In genomic region chr3:52087728-52088127, GRCh38 we compare ENCODE assay signal across 1 cellular context.
TF ChIP-seq lines count a peak whose summit lies in the region.

No MANE protein-coding gene starts in this region.

TF ChIP-seq in IMR-90, 13 proteins besides CTCF, POLR2A, EP300 and RAD21:
- TF ChIP-seq MAZ (IDR thresholded peaks at IDR 0.05; ENCODE audit: borderline replicate concordance, low read depth, low read length), result no peak
- no peak for TF ChIP-seq MXI1 (IDR thresholded peaks at IDR 0.05; ENCODE audit: borderline replicate concordance, low read depth, low read length)
- TF ChIP-seq SMC3 (IDR thresholded peaks at IDR 0.05; ENCODE audit: low read depth, low read length), result no peak
- TF ChIP-seq RCOR1 (IDR thresholded peaks at IDR 0.05; ENCODE audit: insufficient replicate concordance, low read length), result no peak
- no peak for TF ChIP-seq MAFK (IDR thresholded peaks at IDR 0.05; ENCODE audit: low read depth, low read length)
- TF ChIP-seq USF2 (IDR thresholded peaks at IDR 0.05; ENCODE audit: low read depth, low read length), result no peak
- TF ChIP-seq CEBPB (IDR thresholded peaks at IDR 0.05; ENCODE audit: low read depth, low read length), result no peak
